ENCODE assay signal across 14 cellular contexts in genomic region chr12:52233462-52234141, GRCh38. TPM values are rescaled to one million over a fixed set of nuclear protein-coding genes. Genes with fewer than 3 reads are reported as not detected.
DNase-seq lines count a peak whose midpoint lies in the region; ATAC-seq, FAIRE-seq and TF ChIP-seq lines count a peak whose summit lies in the region.
"Had no signal": no experiment of that assay in that cellular context is flagged by ENCODE, and none has a peak within 500 bp of the region (broad histone marks: within the 10 kb centered on the region; RNA-seq: fewer than 3 reads in every experiment).

No MANE protein-coding gene starts in this region.

- H3K9me3 ChIP-seq in astrocyte (ENCODE audit: insufficient read depth, low read depth, low read length) (no peaks in the 10 kb centered on the region), iPS-18a (ENCODE audit: control insufficient read depth, low read depth, low read length) (no peaks in the 10 kb centered on the region)

- no peak for ATAC-seq in HG03097 (IDR thresholded peaks at IDR 0.05; ENCODE audit: low FRiP score, unreplicated experiment)
- ATAC-seq: activated CD8-positive, alpha-beta T cell treated with anti-CD3 and anti-CD28 coated beads for 36 hours had no signal

- peaks cover 33% of the 10 kb centered on the region for H3K27me3 Mint-ChIP-seq in astrocyte (ENCODE audit: low read depth, unreplicated experiment)
- peaks cover 50% of the 10 kb centered on the region for H3K27me3 Mint-ChIP-seq in activated naive CD8-positive, alpha-beta T cell treated with anti-CD3 and anti-CD28 coated beads for 36 hours

- no peak for TF ChIP-seq CTCF in GM13976 (IDR thresholded peaks at IDR 0.05; ENCODE audit: borderline replicate concordance, control extremely low read depth, extremely low read depth, insufficient read depth, missing control alignments)
- TF ChIP-seq CTCF in astrocyte (IDR thresholded peaks at IDR 0.05; ENCODE audit: insufficient read depth, low read depth, low read length): no peak
- TF ChIP-seq CTCF in retinal pigment epithelial cell (conservative IDR thresholded peaks at IDR 0.05; ENCODE audit: low read depth, low read length): no peak

- peaks cover 17% of the 10 kb centered on the region for H3K36me3 Mint-ChIP-seq in astrocyte (ENCODE audit: low read depth, unreplicated experiment)
- H3K36me3 Mint-ChIP-seq in activated naive CD8-positive, alpha-beta T cell treated with anti-CD3 and anti-CD28 coated beads for 36 hours: no peaks in the 10 kb centered on the region
- H3K36me3 Mint-ChIP-seq: activated naive CD4-positive, alpha-beta T cell treated with anti-CD3 and anti-CD28 coated beads, Interleukin-2, amount 50 U/mL, for 24 hours had no signal

- peaks cover 4% of the 10 kb centered on the region for H3K79me2 ChIP-seq in astrocyte (ENCODE audit: insufficient read depth, low read length)

- peaks cover 2% of the 10 kb centered on the region for H3K9me3 Mint-ChIP-seq in astrocyte (ENCODE audit: unreplicated experiment)
- no peaks in the 10 kb centered on the region for H3K9me3 Mint-ChIP-seq in activated naive CD8-positive, alpha-beta T cell treated with anti-CD3 and anti-CD28 coated beads for 36 hours
- H3K9me3 Mint-ChIP-seq: activated CD8-positive, alpha-beta T cell treated with anti-CD3 and anti-CD28 coated beads for 36 hours; activated naive CD4-positive, alpha-beta T cell treated with anti-CD3 and anti-CD28 coated beads, Interleukin-2, amount 50 U/mL, for 24 hours had no signal

- in situ Hi-C loops in GM13976 (cut with MboI; ENCODE audit: low sequenced_read_pairs, unreplicated experiment): no loop called here

- peak overlapping the region; percentile 80 for H3K4me3 Mint-ChIP-seq in astrocyte (ENCODE audit: unreplicated experiment)
- H3K4me3 Mint-ChIP-seq in activated naive CD8-positive, alpha-beta T cell treated with anti-CD3 and anti-CD28 coated beads for 36 hours: no peak overlapping the region
- H3K4me3 Mint-ChIP-seq: activated CD8-positive, alpha-beta T cell treated with anti-CD3 and anti-CD28 coated beads for 36 hours; activated naive CD4-positive, alpha-beta T cell treated with anti-CD3 and anti-CD28 coated beads, Interleukin-2, amount 50 U/mL, for 24 hours had no signal

- H3K36me3 ChIP-seq in astrocyte (ENCODE audit: insufficient read depth, low read length) (no peaks in the 10 kb centered on the region), iPS-18a (ENCODE audit: control insufficient read depth, low read depth, low read length) (no peaks in the 10 kb centered on the region)

- peak overlapping the region; percentile 12 for H3K27ac ChIP-seq in astrocyte (ENCODE audit: low read depth, low read length)
- no peak overlapping the region for H3K27ac ChIP-seq in iPS-18a (ENCODE audit: low read length)

- FAIRE-seq in astrocyte (lab: Jason Lieb, UNC): no peak
- FAIRE-seq: GM12892 had no signal

- H3K9ac ChIP-seq in astrocyte (ENCODE audit: low read length) (peak overlapping the region; percentile 81), iPS-18a (ENCODE audit: low read length) (no peak overlapping the region)

- peak overlapping the region; percentile 62 for H2AFZ ChIP-seq in astrocyte (ENCODE audit: low read depth, low read length)

- no peak overlapping the region for H3K27ac Mint-ChIP-seq in astrocyte (ENCODE audit: unreplicated experiment)
- H3K27ac Mint-ChIP-seq in activated naive CD8-positive, alpha-beta T cell treated with anti-CD3 and anti-CD28 coated beads for 36 hours: no peak overlapping the region
- H3K27ac Mint-ChIP-seq: activated CD8-positive, alpha-beta T cell treated with anti-CD3 and anti-CD28 coated beads for 36 hours; activated naive CD4-positive, alpha-beta T cell treated with anti-CD3 and anti-CD28 coated beads, Interleukin-2, amount 50 U/mL, for 24 hours had no signal

- peak; percentile 28 for DNase-seq in GM13976 (ENCODE audit: low spot score)
- DNase-seq in astrocyte (ENCODE audit: low read depth): no peak
- DNase-seq in retinal pigment epithelial cell (ENCODE audit: low read depth): no peak
- DNase-seq in SW480 (ENCODE audit: low spot score): no peak
- DNase-seq in COR-L47 (lab: John Stamatoyannopoulos, UW): no peak
- no peak for DNase-seq in activated naive CD8-positive, alpha-beta T cell treated with anti-CD3 and anti-CD28 coated beads for 36 hours
- DNase-seq: activated CD8-positive, alpha-beta T cell treated with anti-CD3 and anti-CD28 coated beads for 36 hours; NCI-H748 treated with DMSO at 0.1 percent for 48 hours; posterior cingulate gyrus; SW 1271 had no signal

- H3K4me2 ChIP-seq in astrocyte (ENCODE audit: low read length): peak overlapping the region; percentile 75

- no peaks in the 10 kb centered on the region for H4K20me1 ChIP-seq in astrocyte (ENCODE audit: insufficient read depth, low read length)

- H3K27me3 ChIP-seq in astrocyte (ENCODE audit: insufficient read depth, low read length) (no peaks in the 10 kb centered on the region), iPS-18a (ENCODE audit: control insufficient read depth, insufficient read depth, low read length) (peaks cover 45% of the 10 kb centered on the region)

- peaks cover 51% of the 10 kb centered on the region for H3K4me1 ChIP-seq in astrocyte (ENCODE audit: insufficient read depth, low read length)
- H3K4me1 ChIP-seq in iPS-18a (ENCODE audit: control insufficient read depth, low read depth, low read length): peaks cover 36% of the 10 kb centered on the region

- H3K4me1 Mint-ChIP-seq in astrocyte (ENCODE audit: low read depth, unreplicated experiment): peaks cover 54% of the 10 kb centered on the region
- H3K4me1 Mint-ChIP-seq in activated naive CD8-positive, alpha-beta T cell treated with anti-CD3 and anti-CD28 coated beads for 36 hours: no peaks in the 10 kb centered on the region
- H3K4me1 Mint-ChIP-seq: activated naive CD4-positive, alpha-beta T cell treated with anti-CD3 and anti-CD28 coated beads, Interleukin-2, amount 50 U/mL, for 24 hours had no signal

- peak overlapping the region; percentile 45 for H3K4me3 ChIP-seq in astrocyte (ENCODE audit: insufficient read depth, low read depth, low read length)
- H3K4me3 ChIP-seq in iPS-18a (ENCODE audit: low read length): peak overlapping the region; percentile 54
- peak overlapping the region; percentile 95 for H3K4me3 ChIP-seq in retinal pigment epithelial cell (ENCODE audit: low read length)

RNA-seq across cellular contexts. Expression of gene KRT7, which starts 0.6 kb away (rescaled TPM):
- total RNA-seq in astrocyte: 97.6 and 149 TPM in 2 replicates
- 1 to 10 TPM; 2.4 to 6.5 TPM for total RNA-seq in activated naive CD8-positive, alpha-beta T cell treated with anti-CD3 and anti-CD28 coated beads for 36 hours

RNA-seq across cellular contexts. Expression of gene KRT86, which starts 40.8 kb away (rescaled TPM):
- 0.24 and 0.43 TPM in 2 replicates for total RNA-seq in astrocyte
- total RNA-seq in activated naive CD8-positive, alpha-beta T cell treated with anti-CD3 and anti-CD28 coated beads for 36 hours: not detected
- total RNA-seq: activated CD8-positive, alpha-beta T cell treated with anti-CD3 and anti-CD28 coated beads for 36 hours had no signal

RNA-seq across cellular contexts. Expression of gene KRT80, which starts 41.8 kb away (rescaled TPM):
- total RNA-seq in astrocyte: 2.8 and 3.6 TPM in 2 replicates
- total RNA-seq in activated naive CD8-positive, alpha-beta T cell treated with anti-CD3 and anti-CD28 coated beads for 36 hours: not detected
- total RNA-seq: activated CD8-positive, alpha-beta T cell treated with anti-CD3 and anti-CD28 coated beads for 36 hours had no signal

RNA-seq across cellular contexts. Expression of gene KRT81, which starts 57.7 kb away (rescaled TPM):
- 1.2 TPM in 2 replicates for total RNA-seq in astrocyte
- not detected for total RNA-seq in activated naive CD8-positive, alpha-beta T cell treated with anti-CD3 and anti-CD28 coated beads for 36 hours
- total RNA-seq: activated CD8-positive, alpha-beta T cell treated with anti-CD3 and anti-CD28 coated beads for 36 hours had no signal

Comparison
In these comparisons a context has a peak if more than half of its experiments do, and no peak if none do; other contexts are left out.
1. H3K4me3 ChIP-seq: peak in every context shown above with its lines; median percentile 95 in retinal pigment epithelial cell; 54 in iPS-18a; 45 in astrocyte.
2. RNA of gene KRT7, which starts 0.6 kb away (total RNA-seq): 97.6 to 149 TPM in astrocyte; 2.4 to 6.5 TPM in activated naive CD8-positive, alpha-beta T cell treated with anti-CD3 and anti-CD28 coated beads for 36 hours; every median in the first group is over 10 times any median in the second.